ENCODE assay signal across 35 cellular contexts in the genomic region with DNA sequence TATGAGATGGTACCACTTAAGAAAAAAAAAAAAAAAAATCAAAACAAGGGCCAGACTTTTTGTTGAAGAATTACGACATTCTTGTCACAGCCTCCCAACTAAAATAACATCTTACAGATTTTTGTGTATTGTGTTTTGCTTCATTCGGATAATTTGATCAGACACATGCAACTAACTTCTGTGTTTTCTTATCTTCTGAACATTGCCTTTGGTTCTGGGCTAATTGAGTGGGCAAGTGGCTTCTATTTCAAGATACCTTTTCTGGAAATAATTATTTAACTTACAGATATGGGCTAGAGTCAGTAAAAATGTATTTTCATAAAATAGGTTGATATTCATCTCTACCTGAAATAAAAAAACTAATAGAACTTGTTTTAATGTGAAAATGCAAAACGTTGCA.
"Had no signal": no experiment of that assay in that cellular context is flagged by ENCODE, and none has a peak within 500 bp of the region (broad histone marks: within the 10 kb centered on the region; RNA-seq: fewer than 3 reads in every experiment).

No MANE protein-coding gene starts in this region.

- H3K27me3 ChIP-seq: MG63 had no signal

- H3K4me2 ChIP-seq: KMS-11 had no signal

- H3K9me3 ChIP-seq: MG63 had no signal

- H3K27ac ChIP-seq: KMS-11 had no signal

- DNase-seq: Karpas-422, Kasumi-1, KG1, MG63, MM.1S, MV-4-11, NCI-H1048, NCI-H1092, NCI-H1092 treated with DMSO at 0.1 percent for 48 hours, NCI-H1105, NCI-H1105 treated with DMSO at 0.1 percent for 48 hours, NCI-H1417, NCI-H1417 treated with DMSO at 0.1 percent for 48 hours, NCI-H1436, NCI-H1436 treated with DMSO at 0.1 percent for 48 hours, NCI-H146, NCI-H1694, NCI-H1694 treated with DMSO at 0.1 percent for 48 hours, NCI-H187, NCI-H187 treated with DMSO at 0.1 percent for 48 hours, NCI-H1930, NCI-H2029, NCI-H2029 treated with DMSO at 0.1 percent for 48 hours, NCI-H2081, NCI-H2081 treated with DMSO at 0.1 percent for 48 hours, NCI-H2107, NCI-H2171, NCI-H2171 treated with DMSO at 0.1 percent for 48 hours, NCI-H2227 treated with DMSO at 0.1 percent for 48 hours, NCI-H226, NCI-H345, NCI-H446, NCI-H446 treated with DMSO at 0.1 percent for 48 hours, NCI-H510A had no signal

- H3K36me3 ChIP-seq: MG63 had no signal

- H3K4me3 ChIP-seq: MG63 had no signal

- H3K9ac ChIP-seq: KMS-11 had no signal
